Comparison of ENCODE assay signal across 1 cellular context in the genomic region with DNA sequence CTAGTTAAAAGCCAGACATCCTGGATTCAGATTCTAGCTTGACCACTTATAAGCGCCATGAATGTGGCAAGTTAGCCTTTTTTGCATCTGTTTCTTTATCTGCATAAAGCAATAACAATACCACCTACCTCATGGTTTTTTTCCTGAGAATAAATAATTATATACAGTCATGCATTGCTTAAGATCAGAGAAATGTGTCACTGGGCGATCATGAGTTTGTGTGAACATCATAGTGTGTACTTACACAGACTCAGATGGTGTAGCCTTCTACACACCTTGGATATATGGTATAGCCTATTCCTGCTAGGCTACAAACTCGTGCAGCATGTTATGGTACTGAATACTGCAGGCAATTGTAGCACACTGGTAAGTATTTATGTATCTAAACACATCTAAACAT.
TF ChIP-seq lines count a peak whose summit lies in the region.

No MANE protein-coding gene starts in this region.

TF ChIP-seq in GM23338, 12 proteins besides CTCF, POLR2A, EP300 and RAD21 (continued from another document):
- TF ChIP-seq JUNB (IDR thresholded peaks at IDR 0.05; ENCODE audit: unreplicated experiment) (no peak), POLR2AphosphoS5 (IDR thresholded peaks at IDR 0.05; ENCODE audit: low read depth) (no peak), ZNF331 (CRISPR knock-in tag; IDR thresholded peaks at IDR 0.05; ENCODE audit: low read depth) (no peak), EZH2 (IDR thresholded peaks at IDR 0.05; ENCODE audit: low read depth, unreplicated experiment) (no peak)
- TF ChIP-seq, protein P1, sequence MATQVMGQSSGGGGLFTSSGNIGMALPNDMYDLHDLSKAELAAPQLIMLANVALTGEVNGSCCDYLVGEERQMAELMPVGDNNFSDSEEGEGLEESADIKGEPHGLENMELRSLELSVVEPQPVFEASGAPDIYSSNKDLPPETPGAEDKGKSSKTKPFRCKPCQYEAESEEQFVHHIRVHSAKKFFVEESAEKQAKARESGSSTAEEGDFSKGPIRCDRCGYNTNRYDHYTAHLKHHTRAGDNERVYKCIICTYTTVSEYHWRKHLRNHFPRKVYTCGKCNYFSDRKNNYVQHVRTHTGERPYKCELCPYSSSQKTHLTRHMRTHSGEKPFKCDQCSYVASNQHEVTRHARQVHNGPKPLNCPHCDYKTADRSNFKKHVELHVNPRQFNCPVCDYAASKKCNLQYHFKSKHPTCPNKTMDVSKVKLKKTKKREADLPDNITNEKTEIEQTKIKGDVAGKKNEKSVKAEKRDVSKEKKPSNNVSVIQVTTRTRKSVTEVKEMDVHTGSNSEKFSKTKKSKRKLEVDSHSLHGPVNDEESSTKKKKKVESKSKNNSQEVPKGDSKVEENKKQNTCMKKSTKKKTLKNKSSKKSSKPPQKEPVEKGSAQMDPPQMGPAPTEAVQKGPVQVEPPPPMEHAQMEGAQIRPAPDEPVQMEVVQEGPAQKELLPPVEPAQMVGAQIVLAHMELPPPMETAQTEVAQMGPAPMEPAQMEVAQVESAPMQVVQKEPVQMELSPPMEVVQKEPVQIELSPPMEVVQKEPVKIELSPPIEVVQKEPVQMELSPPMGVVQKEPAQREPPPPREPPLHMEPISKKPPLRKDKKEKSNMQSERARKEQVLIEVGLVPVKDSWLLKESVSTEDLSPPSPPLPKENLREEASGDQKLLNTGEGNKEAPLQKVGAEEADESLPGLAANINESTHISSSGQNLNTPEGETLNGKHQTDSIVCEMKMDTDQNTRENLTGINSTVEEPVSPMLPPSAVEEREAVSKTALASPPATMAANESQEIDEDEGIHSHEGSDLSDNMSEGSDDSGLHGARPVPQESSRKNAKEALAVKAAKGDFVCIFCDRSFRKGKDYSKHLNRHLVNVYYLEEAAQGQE (IDR thresholded peaks at IDR 0.05; ENCODE audit: unreplicated experiment) = no peak
- TF ChIP-seq, protein P2, sequence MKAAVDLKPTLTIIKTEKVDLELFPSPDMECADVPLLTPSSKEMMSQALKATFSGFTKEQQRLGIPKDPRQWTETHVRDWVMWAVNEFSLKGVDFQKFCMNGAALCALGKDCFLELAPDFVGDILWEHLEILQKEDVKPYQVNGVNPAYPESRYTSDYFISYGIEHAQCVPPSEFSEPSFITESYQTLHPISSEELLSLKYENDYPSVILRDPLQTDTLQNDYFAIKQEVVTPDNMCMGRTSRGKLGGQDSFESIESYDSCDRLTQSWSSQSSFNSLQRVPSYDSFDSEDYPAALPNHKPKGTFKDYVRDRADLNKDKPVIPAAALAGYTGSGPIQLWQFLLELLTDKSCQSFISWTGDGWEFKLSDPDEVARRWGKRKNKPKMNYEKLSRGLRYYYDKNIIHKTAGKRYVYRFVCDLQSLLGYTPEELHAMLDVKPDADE (IDR thresholded peaks at IDR 0.05) = no peak
